Comparison of ENCODE assay signal across 19 cellular contexts in the genomic region with DNA sequence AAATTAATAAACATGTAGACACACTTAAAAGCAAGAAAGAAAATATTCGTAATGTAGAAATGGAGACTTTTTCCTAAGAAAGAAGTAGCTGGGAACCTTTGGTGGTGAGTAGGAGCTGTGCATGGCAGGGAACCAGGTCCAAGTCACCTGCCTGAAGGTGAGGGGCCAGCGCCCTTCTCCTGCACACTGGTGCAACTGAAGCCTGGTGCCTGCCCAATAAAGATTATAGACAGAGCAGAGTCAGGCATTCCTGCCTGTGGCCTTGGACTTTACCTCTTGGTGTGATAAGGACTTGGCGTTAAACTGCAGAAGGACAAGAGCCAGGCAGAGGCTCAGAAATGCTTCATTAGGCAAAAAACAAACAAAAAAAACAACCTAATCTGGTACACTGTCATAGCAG. TPM values are rescaled to one million over a fixed set of nuclear protein-coding genes. Genes with fewer than 3 reads are reported as not detected.
A peak's percentile ranks its signal among the peaks of the same experiment; 100 is the strongest.
DNase-seq lines count a peak whose midpoint lies in the region; ATAC-seq and TF ChIP-seq lines count a peak whose summit lies in the region.
"Had no signal": no experiment of that assay in that cellular context is flagged by ENCODE, and none has a peak within 500 bp of the region (broad histone marks: within the 10 kb centered on the region; RNA-seq: fewer than 3 reads in every experiment).

No MANE protein-coding gene starts in this region.

- H3K9me3 ChIP-seq in body of pancreas (no peaks in the 10 kb centered on the region), testis (no peaks in the 10 kb centered on the region)
- H3K9me3 ChIP-seq: SJSA1 had no signal

- intact Hi-C loops in body of pancreas (cut with DNase I) (no loop called here), testis (cut with DNase I; ENCODE audit: low total_unique reads) (no loop called here)

- H3K27ac ChIP-seq in body of pancreas = peak overlapping the region in 3 of 4 donors; percentile 0 to 41 (median 16)
- no peak overlapping the region for H3K27ac ChIP-seq in testis
- H3K27ac ChIP-seq: RWPE1, SJSA1 had no signal

- TF ChIP-seq POLR2A in body of pancreas (IDR thresholded peaks at IDR 0.05) (no peak), testis (IDR thresholded peaks at IDR 0.05) (no peak)

- H3K4me3 ChIP-seq in LNCaP clone FGC (ENCODE audit: low read depth, low read length) (no peak overlapping the region), body of pancreas (no peak overlapping the region), testis (no peak overlapping the region)
- H3K4me3 ChIP-seq: SJSA1 had no signal

- no peak for TF ChIP-seq CTCF in LNCaP clone FGC (IDR thresholded peaks at IDR 0.05; ENCODE audit: control insufficient read depth, extremely low read depth, insufficient read depth)
- TF ChIP-seq CTCF in body of pancreas (IDR thresholded peaks at IDR 0.05) = peak in 2 of 7 experiments; percentile 37 to 40
- no peak for TF ChIP-seq CTCF in testis (IDR thresholded peaks at IDR 0.05)

- no peaks in the 10 kb centered on the region for H3K27me3 ChIP-seq in body of pancreas
- no peaks in the 10 kb centered on the region for H3K27me3 ChIP-seq in testis
- H3K27me3 ChIP-seq: SJSA1 had no signal

- ATAC-seq in body of pancreas = peak; percentile 99

- DNase-seq in LNCaP clone FGC (ENCODE audit: low read depth) = peak; percentile 44
- peak; percentile 53 to 89 (median 79) for DNase-seq in body of pancreas
- peak; percentile 77 for DNase-seq in mucosa of gallbladder (ENCODE audit: low spot score)
- peak; percentile 42 for DNase-seq in testis
- DNase-seq in SK-N-DZ (ENCODE audit: low spot score) = no peak
- DNase-seq in DMS53 (lab: John Stamatoyannopoulos, UW) = no peak
- no peak for DNase-seq in nucleus accumbens (lab: John Stamatoyannopoulos, UW)
- DNase-seq: ACHN; AML-193; CD4-positive, CD25-positive, alpha-beta regulatory T cell; DND-41; HCEC 1CT; NCI-H1417 treated with DMSO at 0.1 percent for 48 hours; NCI-H1930; NCI-H526 treated with DMSO at 0.1 percent for 48 hours; OCI-M1 had no signal

- peaks cover 17% of the 10 kb centered on the region for H3K4me1 ChIP-seq in body of pancreas
- H3K4me1 ChIP-seq in testis = peaks cover 10% of the 10 kb centered on the region
- H3K4me1 ChIP-seq: SJSA1 had no signal

- WGBS in body of pancreas, 2 donors = 20 to 31% methylated on average over 3 of the region's 3 CpGs
- 46 to 50% methylated on average over 3 of the region's 3 CpGs for WGBS in testis, 2 donors

- H3K36me3 ChIP-seq in body of pancreas (replicated peaks in 1 of 2; ENCODE audit: insufficient read depth in 1 of 2, low read depth in 2 of 2) = peaks cover 0 to 4% of the 10 kb centered on the region in 2 donors
- no peaks in the 10 kb centered on the region for H3K36me3 ChIP-seq in testis (ENCODE audit: low read depth, missing control alignments)
- H3K36me3 ChIP-seq: SJSA1 had no signal

RNA-seq across cellular contexts. Expression of a gene that starts 14.2 kb away (rescaled TPM):
- 10 to 100 TPM; 21.5 to 47.8 TPM for total RNA-seq in body of pancreas
- total RNA-seq in mucosa of gallbladder = 6.7 TPM
- 10 to 100 TPM; 28.3 to 47.6 TPM for total RNA-seq in testis
- 58.0 TPM for polyA plus RNA-seq in testis (ENCODE audit: insufficient read depth, low read depth, low replicate concordance)
- 2.2 and 2.9 TPM in 2 replicates for polyA plus RNA-seq in SK-N-DZ (2014; cell fraction: cytosol; rRNA removed)
- 5.1 and 6.4 TPM in 2 replicates for polyA plus RNA-seq in SK-N-DZ (2014; cell fraction: nucleus; rRNA removed)
- total RNA-seq: HT1080 had no signal

RNA-seq across cellular contexts. Expression of a gene that starts 39.8 kb away (rescaled TPM):
- total RNA-seq in body of pancreas (10 to 100 TPM; 13.8 to 29.6 TPM), mucosa of gallbladder (45.1 TPM), testis (10 to 100 TPM; 35.4 to 39.1 TPM)
- 81.7 TPM for polyA plus RNA-seq in testis (ENCODE audit: insufficient read depth, low read depth, low replicate concordance)
- 27.6 and 28.1 TPM in 2 replicates for polyA plus RNA-seq in SK-N-DZ (2014; cell fraction: cytosol; rRNA removed)
- 24.5 and 26.3 TPM in 2 replicates for polyA plus RNA-seq in SK-N-DZ (2014; cell fraction: nucleus; rRNA removed)

RNA-seq across cellular contexts. Expression of a gene that starts 56.6 kb away (rescaled TPM):
- total RNA-seq in body of pancreas (under 1 TPM; 0.78 to 0.99 TPM), mucosa of gallbladder (53.2 TPM), testis (1 to 10 TPM; 4.1 to 5.7 TPM)
- 8.0 TPM for polyA plus RNA-seq in testis (ENCODE audit: insufficient read depth, low read depth, low replicate concordance)
- 0.17 and 1.8 TPM in 2 replicates for polyA plus RNA-seq in SK-N-DZ (2014; cell fraction: cytosol; rRNA removed)
- polyA plus RNA-seq in SK-N-DZ (2014; cell fraction: nucleus; rRNA removed) = 0.50 and 1.8 TPM in 2 replicates

Comparison
In these comparisons a context has a peak if more than half of its experiments do, and no peak if none do; other contexts are left out.
1. DNase-seq: peak in LNCaP clone FGC (single experiment), body of pancreas (4 of 4), mucosa of gallbladder (single experiment) and testis (single experiment); none in SK-N-DZ (single experiment), DMS53 (single experiment) and nucleus accumbens (0 of 56).
2. H3K27ac ChIP-seq: peak in body of pancreas (3 of 4); none in testis (0 of 2).